Comparison of ENCODE assay signal across 8 cellular contexts in genomic region chr15:70259640-70260066, GRCh38.
DNase-seq lines count a peak whose midpoint lies in the region; ATAC-seq and TF ChIP-seq lines count a peak whose summit lies in the region.

No MANE protein-coding gene starts in this region.

- H3K4me3 ChIP-seq in OCI-LY3 (ENCODE audit: low read length) = no peak overlapping the region

- H3K27me3 ChIP-seq in OCI-LY3 (ENCODE audit: low read depth, low read length) = no peaks in the 10 kb centered on the region

- H3K9me3 Mint-ChIP-seq in activated T-cell treated with anti-CD3 and anti-CD28 coated beads, Interleukin-2, amount 50 U/mL, for 24 hours = no peaks in the 10 kb centered on the region
- H3K9me3 Mint-ChIP-seq in effector memory CD8-positive, alpha-beta T cell = no peaks in the 10 kb centered on the region
- H3K9me3 Mint-ChIP-seq in stimulated activated memory B cell treated with anti-CD40 and anti-IgM and Interleukin-4, amounts not matched to agents 10 μg/mL and 1 μg/mL and 100 μg/mL, for 72 hours = no peaks in the 10 kb centered on the region

- peak overlapping the region; percentile 2 for H3K27ac ChIP-seq in OCI-LY3 (ENCODE audit: low read length)

- H3K36me3 ChIP-seq in OCI-LY3 (replicated peaks; ENCODE audit: low read depth, low read length) = no peaks in the 10 kb centered on the region

- peak overlapping the region; percentile 37 for H3K4me2 ChIP-seq in OCI-LY3 (ENCODE audit: low read length)

- peaks cover 58% of the 10 kb centered on the region for H3K4me1 Mint-ChIP-seq in activated T-cell treated with anti-CD3 and anti-CD28 coated beads, Interleukin-2, amount 50 U/mL, for 24 hours (ENCODE audit: low read depth)
- H3K4me1 Mint-ChIP-seq in effector memory CD8-positive, alpha-beta T cell (ENCODE audit: low read depth in 2 of 2) = peaks cover 32 to 38% of the 10 kb centered on the region in 2 donors
- peaks cover 68% of the 10 kb centered on the region for H3K4me1 Mint-ChIP-seq in stimulated activated memory B cell treated with anti-CD40 and anti-IgM and Interleukin-4, amounts not matched to agents 10 μg/mL and 1 μg/mL and 100 μg/mL, for 72 hours

- no peaks in the 10 kb centered on the region for H4K20me1 ChIP-seq in OCI-LY3 (ENCODE audit: insufficient read depth, low read length)

- H3K79me2 ChIP-seq in OCI-LY3 (ENCODE audit: low read length) = no peaks in the 10 kb centered on the region

- DNase-seq in activated T-cell treated with anti-CD3 and anti-CD28 coated beads, Interleukin-2, amount 50 U/mL, for 24 hours = no peak
- DNase-seq in activated T-cell treated with anti-CD3 and anti-CD28 coated beads, Interleukin-2, amount 50 U/mL, for 1 hour = no peak
- DNase-seq in effector memory CD8-positive, alpha-beta T cell = no peak
- no peak for DNase-seq in GDM1 (lab: John Stamatoyannopoulos, UW)

- H2AFZ ChIP-seq in OCI-LY3 (ENCODE audit: low read depth, low read length) = peak overlapping the region; percentile 13; the same call in 1 of the 2 replicates

- TF ChIP-seq CTCF in OCI-LY3 (IDR thresholded peaks at IDR 0.05; ENCODE audit: low read depth, low read length) = peak; percentile 53

- peak overlapping the region; percentile 24; the same call in 1 of the 2 replicates for H3K9ac ChIP-seq in OCI-LY3 (ENCODE audit: low read length)

- H3K4me3 Mint-ChIP-seq in activated T-cell treated with anti-CD3 and anti-CD28 coated beads, Interleukin-2, amount 50 U/mL, for 24 hours = no peak overlapping the region
- H3K4me3 Mint-ChIP-seq in effector memory CD8-positive, alpha-beta T cell = peak overlapping the region; percentile 74 to 80
- H3K4me3 Mint-ChIP-seq in stimulated activated memory B cell treated with anti-CD40 and anti-IgM and Interleukin-4, amounts not matched to agents 10 μg/mL and 1 μg/mL and 100 μg/mL, for 72 hours = no peak overlapping the region

- H3K4me1 ChIP-seq in OCI-LY3 (ENCODE audit: low read length) = peaks cover 61% of the 10 kb centered on the region

- peak overlapping the region; percentile 13 for H3K27ac Mint-ChIP-seq in activated T-cell treated with anti-CD3 and anti-CD28 coated beads, Interleukin-2, amount 50 U/mL, for 24 hours
- peak overlapping the region; percentile 78 to 80 for H3K27ac Mint-ChIP-seq in effector memory CD8-positive, alpha-beta T cell
- H3K27ac Mint-ChIP-seq in stimulated activated memory B cell treated with anti-CD40 and anti-IgM and Interleukin-4, amounts not matched to agents 10 μg/mL and 1 μg/mL and 100 μg/mL, for 72 hours = peak overlapping the region; percentile 68

- peaks cover 7% of the 10 kb centered on the region for H3K27me3 Mint-ChIP-seq in activated T-cell treated with anti-CD3 and anti-CD28 coated beads, Interleukin-2, amount 50 U/mL, for 24 hours
- H3K27me3 Mint-ChIP-seq in effector memory CD8-positive, alpha-beta T cell = no peaks in the 10 kb centered on the region
- no peaks in the 10 kb centered on the region for H3K27me3 Mint-ChIP-seq in stimulated activated memory B cell treated with anti-CD40 and anti-IgM and Interleukin-4, amounts not matched to agents 10 μg/mL and 1 μg/mL and 100 μg/mL, for 72 hours

- H3K9me3 ChIP-seq in OCI-LY3 (ENCODE audit: insufficient read depth, low read length) = no peaks in the 10 kb centered on the region

- ATAC-seq in effector memory CD8-positive, alpha-beta T cell (replicated peaks) = no peak
- ATAC-seq in stimulated activated memory B cell treated with anti-CD40 and anti-IgM and Interleukin-4, amounts not matched to agents 10 μg/mL and 1 μg/mL and 100 μg/mL, for 72 hours = peak; percentile 58
- ATAC-seq in HG03565 (IDR thresholded peaks at IDR 0.05; ENCODE audit: unreplicated experiment) (no peak), GM19395 (IDR thresholded peaks at IDR 0.05; ENCODE audit: unreplicated experiment) (no peak)

- no peaks in the 10 kb centered on the region for H3K36me3 Mint-ChIP-seq in activated T-cell treated with anti-CD3 and anti-CD28 coated beads, Interleukin-2, amount 50 U/mL, for 24 hours (ENCODE audit: low read depth)
- peaks cover 3% of the 10 kb centered on the region for H3K36me3 Mint-ChIP-seq in effector memory CD8-positive, alpha-beta T cell (ENCODE audit: insufficient read depth)
- no peaks in the 10 kb centered on the region for H3K36me3 Mint-ChIP-seq in stimulated activated memory B cell treated with anti-CD40 and anti-IgM and Interleukin-4, amounts not matched to agents 10 μg/mL and 1 μg/mL and 100 μg/mL, for 72 hours

Comparison
In these comparisons a context has a peak if more than half of its experiments do, and no peak if none do; other contexts are left out.
1. H3K27ac Mint-ChIP-seq: peak in every context shown above with its lines; median percentile 79 in effector memory CD8-positive, alpha-beta T cell; 68 in stimulated activated memory B cell treated with anti-CD40 and anti-IgM and Interleukin-4, amounts not matched to agents 10 μg/mL and 1 μg/mL and 100 μg/mL, for 72 hours; 13 in activated T-cell treated with anti-CD3 and anti-CD28 coated beads, Interleukin-2, amount 50 U/mL, for 24 hours.
2. H3K4me3 Mint-ChIP-seq: peak in effector memory CD8-positive, alpha-beta T cell (2 of 2); none in activated T-cell treated with anti-CD3 and anti-CD28 coated beads, Interleukin-2, amount 50 U/mL, for 24 hours (single experiment) and stimulated activated memory B cell treated with anti-CD40 and anti-IgM and Interleukin-4, amounts not matched to agents 10 μg/mL and 1 μg/mL and 100 μg/mL, for 72 hours (single experiment).